Comparison of ENCODE assay signal across 16 cellular contexts in the genomic region with DNA sequence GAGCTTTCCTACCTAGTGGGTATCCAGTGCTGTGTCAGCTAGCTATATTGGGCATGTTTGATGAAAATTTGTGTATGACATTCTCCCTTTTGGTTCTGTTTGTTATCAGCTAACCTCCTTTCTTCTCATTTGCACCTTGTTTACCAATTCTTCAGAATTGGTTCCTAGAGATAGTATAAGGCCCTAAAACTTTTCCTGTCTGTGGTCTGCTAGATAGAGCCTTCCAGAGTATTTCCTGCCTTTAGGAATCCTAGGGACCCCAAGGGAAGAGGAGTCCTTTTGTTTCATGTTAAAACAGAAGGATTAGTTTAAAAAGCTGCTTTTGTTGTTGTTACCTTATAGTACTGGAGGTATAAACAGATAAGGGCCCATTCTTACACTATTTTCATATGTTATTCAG. TPM values are rescaled to one million over a fixed set of nuclear protein-coding genes. Genes with fewer than 3 reads are reported as not detected.
DNase-seq lines count a peak whose midpoint lies in the region; ATAC-seq and TF ChIP-seq lines count a peak whose summit lies in the region.
"Had no signal": no experiment of that assay in that cellular context is flagged by ENCODE, and none has a peak within 500 bp of the region (broad histone marks: within the 10 kb centered on the region; RNA-seq: fewer than 3 reads in every experiment).

No MANE protein-coding gene starts in this region.

- H3K4me3 Mint-ChIP-seq in GM23338 (no peak overlapping the region), T-helper 17 cell (no peak overlapping the region)
- H3K4me3 Mint-ChIP-seq: B cell had no signal

- H3F3A ChIP-seq in GM23338 (replicated peaks; ENCODE audit: low read depth): no peaks in the 10 kb centered on the region

- H3K9me2 ChIP-seq in GM23338 (ENCODE audit: insufficient read depth): no peaks in the 10 kb centered on the region

- ATAC-seq in GM23338: peak; percentile 50
- ATAC-seq in T-helper 17 cell: no peak
- ATAC-seq in right lobe of liver: no peak
- no peak for ATAC-seq in GM18861 (IDR thresholded peaks at IDR 0.05; ENCODE audit: unreplicated experiment)
- ATAC-seq: stimulated activated naive CD8-positive, alpha-beta T cell treated with anti-CD3 and anti-CD28 coated beads, Interleukin-15, Interleukin-2, amounts not matched to agents 100 U/mL and 50 U/mL, for 24 hours had no signal

- H3K4me2 ChIP-seq in GM23338: peak overlapping the region; percentile 25; the same call in 1 of the 2 replicates

- no peak for TF ChIP-seq EP300 in sigmoid colon (IDR thresholded peaks at IDR 0.05)

- H3K27me3 Mint-ChIP-seq in GM23338 (ENCODE audit: insufficient read depth, low read depth, poor library complexity): no peaks in the 10 kb centered on the region
- no peaks in the 10 kb centered on the region for H3K27me3 Mint-ChIP-seq in T-helper 17 cell
- H3K27me3 Mint-ChIP-seq: B cell had no signal

- no peak overlapping the region for H3K9ac ChIP-seq in colonic mucosa (ENCODE audit: low read depth in 2 of 2, low read length in 2 of 2)

- intact Hi-C loops in right lobe of liver (cut with DNase I) (loop anchor here in 1 of 2 donors (10.0 kb wide), 1 partner anchor 61 kb away; no protein-coding TSS in a partner anchor), sigmoid colon (cut with DNase I) (no loop called here), colonic mucosa (cut with DNase I) (no loop called here)

- no peaks in the 10 kb centered on the region for H3K27me3 ChIP-seq in GM23338 (ENCODE audit: insufficient read depth)
- H3K27me3 ChIP-seq in right lobe of liver: no peaks in the 10 kb centered on the region
- H3K27me3 ChIP-seq in sigmoid colon: no peaks in the 10 kb centered on the region
- no peaks in the 10 kb centered on the region for H3K27me3 ChIP-seq in colonic mucosa
- H3K27me3 ChIP-seq: breast epithelium, ovary had no signal

- peaks cover 24% of the 10 kb centered on the region for H3K4me1 ChIP-seq in GM23338 (ENCODE audit: insufficient read depth)
- H3K4me1 ChIP-seq in right lobe of liver: peaks cover 0 to 22% (median 9%) of the 10 kb centered on the region in 4 donors
- H3K4me1 ChIP-seq in sigmoid colon: peaks cover 0 to 76% (median 60%) of the 10 kb centered on the region in 4 donors
- no peaks in the 10 kb centered on the region for H3K4me1 ChIP-seq in colonic mucosa

- no peaks in the 10 kb centered on the region for H3K36me3 ChIP-seq in GM23338 (ENCODE audit: insufficient read depth)
- H3K36me3 ChIP-seq in right lobe of liver: peaks cover 0 to 20% (median 0%) of the 10 kb centered on the region in 4 donors
- peaks cover 4 to 57% (median 11%) of the 10 kb centered on the region in 4 donors for H3K36me3 ChIP-seq in sigmoid colon
- H3K36me3 ChIP-seq in colonic mucosa: peaks cover 9% of the 10 kb centered on the region
- H3K36me3 ChIP-seq: breast epithelium, ovary had no signal

- TF ChIP-seq CTCF in GM23338 (conservative IDR thresholded peaks at IDR 0.05; ENCODE audit: low read depth in 2 of 2) (no peak), right lobe of liver (IDR thresholded peaks at IDR 0.05) (no peak), sigmoid colon (IDR thresholded peaks at IDR 0.05) (no peak), colonic mucosa (IDR thresholded peaks at IDR 0.05) (no peak)

- TF ChIP-seq POLR2A in right lobe of liver (IDR thresholded peaks at IDR 0.05): no peak
- TF ChIP-seq POLR2A in sigmoid colon (IDR thresholded peaks at IDR 0.05): no peak

- H3K4me3 ChIP-seq in GM23338: peak overlapping the region; percentile 6; the same call in 1 of the 2 replicates
- no peak overlapping the region for H3K4me3 ChIP-seq in right lobe of liver
- H3K4me3 ChIP-seq in sigmoid colon: no peak overlapping the region
- no peak overlapping the region for H3K4me3 ChIP-seq in colonic mucosa
- H3K4me3 ChIP-seq: breast epithelium, ovary had no signal

- peaks cover 23% of the 10 kb centered on the region for H3K4me1 Mint-ChIP-seq in GM23338
- H3K4me1 Mint-ChIP-seq in T-helper 17 cell: peaks cover 42% of the 10 kb centered on the region

- H3K9me3 ChIP-seq in T-helper 17 cell (ENCODE audit: control insufficient read depth, low read length, poor library complexity, severe bottlenecking) (no peaks in the 10 kb centered on the region), right lobe of liver (no peaks in the 10 kb centered on the region), sigmoid colon (no peaks in the 10 kb centered on the region), colonic mucosa (no peaks in the 10 kb centered on the region)
- H3K9me3 ChIP-seq: breast epithelium, ovary had no signal

- H3K36me3 Mint-ChIP-seq in GM23338 (ENCODE audit: low read depth) (peaks cover 8% of the 10 kb centered on the region; the same call in 2 of the 3 replicates), T-helper 17 cell (ENCODE audit: low read depth) (peaks cover 9% of the 10 kb centered on the region)

- H3K9me3 Mint-ChIP-seq in GM23338: no peaks in the 10 kb centered on the region

- H2AFZ ChIP-seq in GM23338: no peak overlapping the region

- H3K27ac ChIP-seq in GM23338 (ENCODE audit: low read depth): peak overlapping the region; percentile 57
- H3K27ac ChIP-seq in right lobe of liver: peak overlapping the region in 2 of 3 donors; percentile 3 to 16
- H3K27ac ChIP-seq in sigmoid colon: peak overlapping the region in 3 of 4 donors; percentile 55 to 59 (median 56)
- no peak overlapping the region for H3K27ac ChIP-seq in colonic mucosa
- H3K27ac ChIP-seq: ovary had no signal

- peaks cover 25% of the 10 kb centered on the region for H3K79me2 ChIP-seq in GM23338 (replicated peaks; ENCODE audit: insufficient read depth)

- peaks cover 12% of the 10 kb centered on the region; the same call in 1 of the 2 replicates for H4K20me1 ChIP-seq in GM23338 (replicated peaks; ENCODE audit: insufficient read depth)

- DNase-seq in GM23338 (ENCODE audit: low spot score) (peak; percentile 28), T-helper 17 cell (no peak), right lobe of liver (no peak), sigmoid colon (no peak), GDM1 (lab: John Stamatoyannopoulos, UW) (no peak), colonic mucosa (no peak)
- DNase-seq: DMS 273 treated with DMSO at 0.1 percent for 48 hours; mammary epithelial cell; NCI-H1048; NCI-H2107; NCI-H69; ovary; stimulated activated naive CD8-positive, alpha-beta T cell treated with anti-CD3 and anti-CD28 coated beads, Interleukin-15, Interleukin-2, amounts not matched to agents 100 U/mL and 50 U/mL, for 24 hours had no signal

- H3K27ac Mint-ChIP-seq in GM23338 (peak overlapping the region; percentile 89), T-helper 17 cell (peak overlapping the region; percentile 47)
- H3K27ac Mint-ChIP-seq: B cell had no signal

RNA-seq across cellular contexts. Expression of a gene that starts 11.5 kb away (rescaled TPM):
- 22.2 and 24.6 TPM in 2 replicates for total RNA-seq in GM23338 (2014; rRNA removed; shearing (Covaris generic))
- 6.1 and 7.3 TPM in 2 replicates for polyA plus RNA-seq in GM23338 (2016; fragmentation: Nextera tagmentation; extraction: Ambion mirVana)
- total RNA-seq in T-helper 17 cell: 10 to 100 TPM; 74.1 to 85.0 TPM
- 10 to 100 TPM; 10.6 to 15.8 (median 13.0) TPM for total RNA-seq in right lobe of liver
- total RNA-seq in sigmoid colon: 10 to 100 TPM; 51.5 to 68.7 (median 59.8) TPM
- polyA plus RNA-seq in sigmoid colon: 10 to 100 TPM in 1 of 3 donors, 1 to 10 TPM in 2; 4.4 to 18.8 (median 8.4) TPM
- total RNA-seq in colonic mucosa: 10 to 100 TPM; 13.4 to 15.5 TPM

RNA-seq across cellular contexts. Expression of a gene that starts 33.0 kb away (rescaled TPM):
- total RNA-seq in GM23338 (2014; rRNA removed; shearing (Covaris generic)): 10.6 and 15.4 TPM in 2 replicates
- polyA plus RNA-seq in GM23338 (2016; fragmentation: Nextera tagmentation; extraction: Ambion mirVana) (19.9 and 21.9 TPM in 2 replicates), sigmoid colon (10 to 100 TPM; 28.1 to 50.9 (median 34.2) TPM)
- total RNA-seq in T-helper 17 cell (10 to 100 TPM; 11.0 to 11.8 TPM), right lobe of liver (10 to 100 TPM; 30.6 to 46.7 (median 35.5) TPM), sigmoid colon (10 to 100 TPM; 11.2 to 19.9 (median 14.3) TPM), colonic mucosa (10 to 100 TPM; 34.1 to 51.6 TPM)
